27 cellular contexts compared by ENCODE assay signal in genomic region chr1:39528082-39528481, GRCh38. TPM values are rescaled to one million over a fixed set of nuclear protein-coding genes. Genes with fewer than 3 reads are reported as not detected.
"Had no signal": no experiment of that assay in that cellular context is flagged by ENCODE, and none has a peak within 500 bp of the region (broad histone marks: within the 10 kb centered on the region; RNA-seq: fewer than 3 reads in every experiment).

No MANE protein-coding gene starts in this region.

- H3K4me3 ChIP-seq: cardiac muscle cell, Peyer's patch, SJCRH30 had no signal

- H3K27me3 ChIP-seq: cardiac muscle cell, Peyer's patch, SJCRH30 had no signal

- H3K9me3 ChIP-seq: Peyer's patch, SJCRH30, SK-N-SH had no signal

- H3K4me1 ChIP-seq: SJCRH30 had no signal

- H3K36me3 ChIP-seq: cardiac muscle cell had no signal

- FAIRE-seq: astrocyte had no signal

- DNase-seq: activated CD4-positive, alpha-beta T cell treated with anti-CD3 and anti-CD28 coated beads for 4 hours; activated CD8-positive, alpha-beta T cell treated with anti-CD3 and anti-CD28 coated beads for 36 hours; activated gamma-delta T cell; activated naive CD4-positive, alpha-beta T cell treated with anti-CD3 and anti-CD28 coated beads for 36 hours; activated T-cell treated with anti-CD3 and anti-CD28 coated beads, Interleukin-2, amount 50 U/mL, for 24 hours; amygdala; KBM-7; MV-4-11; NCI-H1092 treated with DMSO at 0.1 percent for 48 hours; NCI-H1436; NCI-H1694 treated with DMSO at 0.1 percent for 48 hours; NCI-H2029 treated with DMSO at 0.1 percent for 48 hours; NCI-H510A treated with DMSO at 0.1 percent for 48 hours; NCI-H69; NK-92 treated with Interleukin-12 subunit alpha and Interleukin-12 subunit beta, amount 100 ng/mL, for 24 hours; Peyer's patch; Right ventricle myocardium superior; SJCRH30; SK-N-SH; T-helper 1 cell had no signal

- H3K27ac ChIP-seq: cardiac muscle cell, Peyer's patch, RWPE1, SJCRH30 had no signal

RNA-seq across cellular contexts. Expression of gene BMP8A, which starts 36.6 kb away (rescaled TPM):
- total RNA-seq: activated naive CD4-positive, alpha-beta T cell treated with anti-CD3 and anti-CD28 coated beads for 36 hours; activated T-helper 1 cell treated with anti-CD3 and anti-CD28 coated beads, Interleukin-12 subunit alpha, Interleukin-12 subunit beta, Interleukin-2, Interleukin-4 antibody, amounts not matched to agents 30 ng/mL and 10 ng/mL and 1 ng/mL, durations not matched to agents 14 hours and 24 hours and 36 hours; LHCN-M2; M059J; T-helper 2 cell treated with Interferon-gamma antibody and Interleukin-4, amounts not matched to agents 100 ng/mL and 5 ng/mL, for 36 hours had no signal
